8 cellular contexts compared by ENCODE assay signal in the genomic region with DNA sequence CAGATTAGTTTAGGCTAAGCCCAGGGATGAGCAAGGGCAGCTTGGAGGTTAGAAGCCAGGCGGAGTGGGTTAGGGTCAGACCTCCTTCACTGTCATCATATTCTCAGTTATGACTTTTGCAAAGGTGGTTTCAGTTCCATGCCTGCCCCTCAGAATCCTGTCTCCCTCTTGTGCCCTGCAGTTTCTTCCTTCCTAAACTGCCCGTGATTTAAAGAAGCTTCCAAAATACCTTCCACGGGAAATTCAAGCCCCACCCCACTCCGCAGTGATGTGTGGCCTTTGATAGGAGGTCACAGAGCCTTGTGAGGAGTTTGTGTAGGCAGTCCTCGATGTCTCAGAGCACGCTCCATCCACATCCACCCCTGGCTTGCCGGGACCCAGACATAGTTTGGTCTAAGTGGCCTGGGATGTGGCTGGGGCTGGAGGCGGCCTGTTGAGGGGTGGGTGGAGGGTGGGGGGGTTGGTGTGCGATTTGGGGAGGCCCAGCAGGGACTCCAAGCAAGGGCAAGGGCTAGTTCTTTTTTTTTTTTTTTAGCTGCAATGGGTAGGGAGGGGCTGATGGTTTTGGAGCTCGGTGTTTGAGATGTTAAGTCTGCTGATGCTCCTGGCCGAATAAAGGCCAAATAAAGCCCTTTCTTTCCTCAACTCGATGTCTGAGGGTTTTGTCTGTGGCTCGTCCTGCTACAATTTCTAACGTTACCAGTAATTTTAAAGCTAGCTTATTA. TPM values are rescaled to one million over a fixed set of nuclear protein-coding genes. Genes with fewer than 3 reads are reported as not detected.
DNase-seq lines count a peak whose midpoint lies in the region; ATAC-seq and TF ChIP-seq lines count a peak whose summit lies in the region.

No MANE protein-coding gene starts in this region.

- H4K20me1 ChIP-seq in Loucy (ENCODE audit: insufficient read depth, low read length, poor library complexity, severe bottlenecking): peaks cover 40% of the 10 kb centered on the region

- H3K9me3 ChIP-seq in Loucy (ENCODE audit: insufficient read depth, low read depth, low read length) (no peaks in the 10 kb centered on the region), WERI-Rb-1 (ENCODE audit: severe bottlenecking) (no peaks in the 10 kb centered on the region)

- no peaks in the 10 kb centered on the region for H3K9me2 ChIP-seq in Loucy (replicated peaks; ENCODE audit: low read depth, low read length)

- no peak for ATAC-seq in natural killer cell treated with Interleukin-12 subunit alpha and Interleukin-12 subunit beta and Interleukin-15 and Interleukin-18, amount 100 ng/mL, for 72 hours
- ATAC-seq in GM19035 (IDR thresholded peaks at IDR 0.05; ENCODE audit: unreplicated experiment) (no peak), HG03442 (IDR thresholded peaks at IDR 0.05; ENCODE audit: unreplicated experiment) (no peak)

- TF ChIP-seq CTCF in AG09309 (IDR thresholded peaks at IDR 0.05; ENCODE audit: control insufficient read depth, insufficient read depth, low read depth, low read length, missing control alignments): no peak
- no peak for TF ChIP-seq CTCF in Loucy (conservative IDR thresholded peaks at IDR 0.05; ENCODE audit: low read length)
- no peak for TF ChIP-seq CTCF in WERI-Rb-1 (IDR thresholded peaks at IDR 0.05; ENCODE audit: low read depth, low read length)

- H3K36me3 Mint-ChIP-seq in dendritic cell treated with granulocyte-macrophage colony-stimulating factor and Interleukin-4, amounts not matched to agents 40 ng/mL and 50 ng/mL, for 4 days (ENCODE audit: low read depth): peaks cover 9% of the 10 kb centered on the region
- no peaks in the 10 kb centered on the region for H3K36me3 Mint-ChIP-seq in natural killer cell treated with Interleukin-12 subunit alpha and Interleukin-12 subunit beta and Interleukin-15 and Interleukin-18, amount 100 ng/mL, for 72 hours

- H3K36me3 ChIP-seq in Loucy (ENCODE audit: insufficient read depth, low read length) (peaks cover 25% of the 10 kb centered on the region), WERI-Rb-1 (no peaks in the 10 kb centered on the region)

- H3F3A ChIP-seq in Loucy (ENCODE audit: low read depth): peaks cover 15% of the 10 kb centered on the region; the same call in 1 of the 2 replicates

- peaks cover 47% of the 10 kb centered on the region for H3K4me1 Mint-ChIP-seq in dendritic cell treated with granulocyte-macrophage colony-stimulating factor and Interleukin-4, amounts not matched to agents 40 ng/mL and 50 ng/mL, for 4 days (ENCODE audit: low read depth)
- H3K4me1 Mint-ChIP-seq in natural killer cell treated with Interleukin-12 subunit alpha and Interleukin-12 subunit beta and Interleukin-15 and Interleukin-18, amount 100 ng/mL, for 72 hours (ENCODE audit: low read depth in 2 of 2): peaks cover 60 to 64% of the 10 kb centered on the region in 2 donors

- DNase-seq in AG09309 (ENCODE audit: low read depth): no peak
- no peak for DNase-seq in natural killer cell treated with Interleukin-12 subunit alpha and Interleukin-12 subunit beta and Interleukin-15 and Interleukin-18, amount 100 ng/mL, for 72 hours (ENCODE audit: low spot score)
- no peak for DNase-seq in NCI-H2107 treated with DMSO at 0.1 percent for 48 hours (lab: John Stamatoyannopoulos, UW; ENCODE audit: unreplicated experiment)
- DNase-seq in WERI-Rb-1: no peak

- H3K27me3 ChIP-seq in Loucy (ENCODE audit: insufficient read depth, low read length, poor library complexity, severe bottlenecking) (peaks cover 32% of the 10 kb centered on the region), WERI-Rb-1 (ENCODE audit: insufficient read depth, low read depth, severe bottlenecking) (no peaks in the 10 kb centered on the region)

- intact Hi-C loops in dendritic cell treated with granulocyte-macrophage colony-stimulating factor and Interleukin-4, amounts not matched to agents 40 ng/mL and 50 ng/mL, for 4 days (cut with micrococcal nuclease): loop anchor here (5.0 kb wide), 1 partner anchor 40 kb away; no protein-coding TSS in a partner anchor

- H3K79me2 ChIP-seq in Loucy (ENCODE audit: insufficient read depth, low read length): peaks cover 84% of the 10 kb centered on the region

- no peaks in the 10 kb centered on the region for H3K9me3 Mint-ChIP-seq in dendritic cell treated with granulocyte-macrophage colony-stimulating factor and Interleukin-4, amounts not matched to agents 40 ng/mL and 50 ng/mL, for 4 days
- H3K9me3 Mint-ChIP-seq in natural killer cell treated with Interleukin-12 subunit alpha and Interleukin-12 subunit beta and Interleukin-15 and Interleukin-18, amount 100 ng/mL, for 72 hours: no peaks in the 10 kb centered on the region

- no peak overlapping the region for H3K27ac Mint-ChIP-seq in dendritic cell treated with granulocyte-macrophage colony-stimulating factor and Interleukin-4, amounts not matched to agents 40 ng/mL and 50 ng/mL, for 4 days
- peak overlapping the region; percentile 85 to 90 for H3K27ac Mint-ChIP-seq in natural killer cell treated with Interleukin-12 subunit alpha and Interleukin-12 subunit beta and Interleukin-15 and Interleukin-18, amount 100 ng/mL, for 72 hours

- peak overlapping the region; percentile 35 for H3K4me3 Mint-ChIP-seq in dendritic cell treated with granulocyte-macrophage colony-stimulating factor and Interleukin-4, amounts not matched to agents 40 ng/mL and 50 ng/mL, for 4 days
- H3K4me3 Mint-ChIP-seq in natural killer cell treated with Interleukin-12 subunit alpha and Interleukin-12 subunit beta and Interleukin-15 and Interleukin-18, amount 100 ng/mL, for 72 hours: peak overlapping the region; percentile 88

- H3K4me1 ChIP-seq in Loucy (ENCODE audit: insufficient read depth, low read length, poor library complexity, severe bottlenecking): peaks cover 28% of the 10 kb centered on the region

- H3K27ac ChIP-seq in WERI-Rb-1: no peak overlapping the region

- peak overlapping the region; percentile 93 for H3K4me2 ChIP-seq in Loucy (ENCODE audit: low read depth, low read length, poor library complexity, severe bottlenecking)

- H3K27me3 Mint-ChIP-seq in dendritic cell treated with granulocyte-macrophage colony-stimulating factor and Interleukin-4, amounts not matched to agents 40 ng/mL and 50 ng/mL, for 4 days: peaks cover 56% of the 10 kb centered on the region
- no peaks in the 10 kb centered on the region for H3K27me3 Mint-ChIP-seq in natural killer cell treated with Interleukin-12 subunit alpha and Interleukin-12 subunit beta and Interleukin-15 and Interleukin-18, amount 100 ng/mL, for 72 hours

- H3K4me3 ChIP-seq in AG09309 (ENCODE audit: control insufficient read depth, low read depth, low read length) (peak overlapping the region; percentile 8), Loucy (ENCODE audit: low read length, poor library complexity, severe bottlenecking) (peak overlapping the region; percentile 100), WERI-Rb-1 (ENCODE audit: low read depth, low read length) (no peak overlapping the region)

- no peak overlapping the region for H2AFZ ChIP-seq in Loucy (ENCODE audit: low read length)

- H3K9ac ChIP-seq in Loucy (ENCODE audit: low read depth, low read length, poor library complexity, severe bottlenecking): peak overlapping the region; percentile 100

RNA-seq across cellular contexts. Expression of gene IFITM1, which starts 1.6 kb away (rescaled TPM):
- total RNA-seq in natural killer cell treated with Interleukin-12 subunit alpha and Interleukin-12 subunit beta and Interleukin-15 and Interleukin-18, amount 100 ng/mL, for 72 hours: 10 to 100 TPM; 58.1 to 71.0 TPM

RNA-seq across cellular contexts. Expression of gene IFITM2, which starts 4.6 kb away (rescaled TPM):
- 100 to 1,000 TPM in 1 of 2 donors, 10 to 100 TPM in 1; 87.9 to 171 TPM for total RNA-seq in natural killer cell treated with Interleukin-12 subunit alpha and Interleukin-12 subunit beta and Interleukin-15 and Interleukin-18, amount 100 ng/mL, for 72 hours

RNA-seq across cellular contexts. Expression of gene IFITM3, which starts 8.4 kb away (rescaled TPM):
- 10 to 100 TPM; 28.2 to 29.8 TPM for total RNA-seq in natural killer cell treated with Interleukin-12 subunit alpha and Interleukin-12 subunit beta and Interleukin-15 and Interleukin-18, amount 100 ng/mL, for 72 hours

RNA-seq across cellular contexts. Expression of gene IFITM5, which starts 12.9 kb away (rescaled TPM):
- not detected for total RNA-seq in natural killer cell treated with Interleukin-12 subunit alpha and Interleukin-12 subunit beta and Interleukin-15 and Interleukin-18, amount 100 ng/mL, for 72 hours

RNA-seq across cellular contexts. Expression of gene PGGHG, which starts 23.3 kb away (rescaled TPM):
- total RNA-seq in natural killer cell treated with Interleukin-12 subunit alpha and Interleukin-12 subunit beta and Interleukin-15 and Interleukin-18, amount 100 ng/mL, for 72 hours: 10 to 100 TPM; 17.0 to 24.9 TPM
